In the genomic region with DNA sequence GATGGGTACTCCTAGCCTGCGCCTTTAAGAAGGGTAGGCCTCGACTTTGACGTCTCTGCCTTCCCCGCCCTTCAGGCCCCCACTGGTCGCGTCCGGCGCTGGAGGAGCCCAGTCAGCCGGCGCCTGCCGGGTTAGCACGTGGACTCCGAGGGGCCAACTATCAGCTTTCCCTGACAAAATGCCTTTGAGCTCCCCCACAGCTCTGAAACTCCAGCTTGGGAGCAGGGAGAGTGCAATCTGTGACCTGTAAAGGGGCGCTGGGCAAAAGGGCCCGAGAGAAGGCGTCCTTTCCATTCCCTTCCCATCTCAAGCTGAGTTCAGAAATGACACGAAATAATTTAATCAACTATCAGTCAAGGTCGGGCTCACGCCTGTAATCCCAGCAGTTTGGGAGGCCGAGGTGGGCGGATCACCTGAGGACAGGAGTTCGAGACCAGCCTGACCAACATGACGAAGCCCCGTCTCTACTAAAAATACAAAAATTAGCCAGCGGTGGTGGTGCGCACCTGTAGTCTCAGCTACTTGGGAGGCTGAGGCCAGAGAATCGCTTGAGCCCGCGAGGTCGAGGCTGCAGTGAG, we compare ENCODE assay signal across 8 cellular contexts. TPM values are rescaled to one million over a fixed set of nuclear protein-coding genes. Genes with fewer than 3 reads are reported as not detected.
DNase-seq lines count a peak whose midpoint lies in the region; ATAC-seq, FAIRE-seq and TF ChIP-seq lines count a peak whose summit lies in the region.

No MANE protein-coding gene starts in this region.

- H3K4me1 ChIP-seq in BLaER1 treated with 17β-estradiol and CSF1 and Interleukin-3, amounts not matched to agents 10 nM and 100 nM, result peaks cover 44 to 71% (median 57%) of the 10 kb centered on the region in 10 experiments
- H3K4me1 ChIP-seq in H1 (replicated peaks in 1 of 4; ENCODE audit: control insufficient read depth in 3 of 4, insufficient read depth in 4 of 4, low read length in 3 of 4), result peaks cover 0 to 8% (median 4%) of the 10 kb centered on the region in 4 experiments; a peak in 6 of 7 replicates

- H3K23me2 ChIP-seq in H1 (ENCODE audit: low read depth, low read length), result peaks cover 13% of the 10 kb centered on the region; the same call in 1 of the 2 replicates

- peak overlapping the region; percentile 52 for H3K4me3 Mint-ChIP-seq in activated CD8-positive, alpha-beta memory T cell treated with anti-CD3 and anti-CD28 coated beads, Interleukin-2, amount 10 ng/mL, durations not matched to agents 7 days and 5 days

- no peak overlapping the region for H4K8ac ChIP-seq in H1 (ENCODE audit: extremely low read depth, insufficient read depth, low read length)

- H2BK15ac ChIP-seq in H1 (ENCODE audit: low read length), result no peak overlapping the region

- no peak overlapping the region for H2BK5ac ChIP-seq in H1 (ENCODE audit: low read depth, low read length)

- no peak overlapping the region for H3K18ac ChIP-seq in H1 (ENCODE audit: extremely low read depth, low read length)

- H2BK12ac ChIP-seq in H1 (ENCODE audit: low read depth, low read length), result no peak overlapping the region

- no peak overlapping the region for H4K5ac ChIP-seq in H1 (ENCODE audit: insufficient read length, low read depth, low read length)

- H3K79me1 ChIP-seq in H1 (ENCODE audit: low read depth, low read length), result peaks cover 11% of the 10 kb centered on the region

- no peak overlapping the region for H4K91ac ChIP-seq in H1 (replicated peaks; ENCODE audit: insufficient read length, low read length)

- H3K4ac ChIP-seq in H1 (replicated peaks; ENCODE audit: insufficient read length, low read depth, low read length), result no peak overlapping the region

- no peak overlapping the region for H2BK120ac ChIP-seq in H1 (replicated peaks; ENCODE audit: low read depth, low read length)

- H3K14ac ChIP-seq in H1 (ENCODE audit: insufficient read length), result no peak overlapping the region

- 0 out of 20 replicates have a peak overlapping the region, but pooled peaks of 2 of the 10 experiments have one; percentile 2 to 99 for H3K4me3 ChIP-seq in BLaER1 treated with 17β-estradiol and CSF1 and Interleukin-3, amounts not matched to agents 10 nM and 100 nM
- peak overlapping the region in 2 of 4 experiments; percentile 10 to 14; a peak in 1 of 8 replicates for H3K4me3 ChIP-seq in H1 (ENCODE audit: extremely low read depth in 1 of 4, insufficient read depth in 2 of 4, low read depth in 3 of 4, low read length in 4 of 4)

- no peak overlapping the region for H3K23ac ChIP-seq in H1 (ENCODE audit: insufficient read length)

- no peaks in the 10 kb centered on the region for H3K9me3 Mint-ChIP-seq in activated CD8-positive, alpha-beta memory T cell treated with anti-CD3 and anti-CD28 coated beads, Interleukin-2, amount 10 ng/mL, durations not matched to agents 7 days and 5 days (ENCODE audit: low read depth)

- H3K27ac ChIP-seq in BLaER1 treated with 17β-estradiol and CSF1 and Interleukin-3, amounts not matched to agents 10 nM and 100 nM, result peak overlapping the region in 1 of 11 experiments; percentile 15; a peak in 2 of 22 replicates
- no peak overlapping the region for H3K27ac ChIP-seq in H1 (ENCODE audit: low read depth, low read length)

- DNase-seq in HTR-8/SVneo (ENCODE audit: insufficient read length, low spot score), result peak; percentile 99
- peak; percentile 94 for DNase-seq in NOMO-1 treated with dmso at 0.1 percent for 144 hours (lab: John Stamatoyannopoulos, UW; ENCODE audit: unreplicated experiment)
- peak; percentile 98 for DNase-seq in activated CD8-positive, alpha-beta memory T cell treated with anti-CD3 and anti-CD28 coated beads, Interleukin-2, amount 10 ng/mL, durations not matched to agents 7 days and 5 days
- peak; percentile 86 to 90 for DNase-seq in H1 (ENCODE audit: low read depth in 1 of 2, low spot score in 2 of 2)
- peak; percentile 96 for DNase-seq in middle frontal gyrus (ENCODE audit: extremely low spot score, low spot score)
- peak; percentile 87 to 89 for DNase-seq in stimulated activated CD8-positive, alpha-beta memory T cell treated with anti-CD3 and anti-CD28 coated beads, Interleukin-2, amount 100 ng/mL, for 1 hour (ENCODE audit: low read depth in 2 of 2)

- H3K79me2 ChIP-seq in H1 (ENCODE audit: control insufficient read depth in 1 of 2, insufficient read depth in 2 of 2, low read length in 2 of 2), result peaks cover 3 to 13% of the 10 kb centered on the region in 2 experiments; a peak in 3 of 4 replicates

- H3K9me3 ChIP-seq in BLaER1 treated with 17β-estradiol and CSF1 and Interleukin-3, amounts not matched to agents 10 nM and 100 nM (replicated peaks in 1 of 11), result no peaks in the 10 kb centered on the region
- H3K9me3 ChIP-seq in H1 (ENCODE audit: insufficient read depth in 2 of 2, low read depth in 1 of 2, low read length in 1 of 2), result no peaks in the 10 kb centered on the region

- no peak for TF ChIP-seq CTCF in H1 (IDR thresholded peaks at IDR 0.05; ENCODE audit: control extremely low read depth in 1 of 3, insufficient read depth in 1 of 3, low read depth in 1 of 3, low read length in 3 of 3)

- TF ChIP-seq EP300 in H1 (IDR thresholded peaks at IDR 0.05; ENCODE audit: borderline replicate concordance in 1 of 2, low read depth in 2 of 2, low read length in 2 of 2), result peak in 1 of 2 experiments; percentile 49; a peak in 1 of 3 replicates

- H2AFZ ChIP-seq in H1 (ENCODE audit: low read length), result no peak overlapping the region

- CTCF ChIA-PET in activated CD8-positive, alpha-beta memory T cell treated with anti-CD3 and anti-CD28 coated beads, Interleukin-2, amount 10 ng/mL, durations not matched to agents 7 days and 5 days (lab: Charles Lee), result interaction anchor here (0.6 to 8.4 kb wide), 11 partner anchors 24 to 196 kb away, joined by 3 to 47 read pairs (median 3); a partner anchor contains a TSS
- CTCF ChIA-PET in H1 (lab: Charles Lee; ENCODE audit: partially characterized antibody), result interaction anchor here (0.7 to 3.9 kb wide), 9 partner anchors 16 to 561 kb away, joined by 3 to 19 read pairs (median 3); a partner anchor contains a TSS

- ATAC-seq in GM19397 (IDR thresholded peaks at IDR 0.05; ENCODE audit: unreplicated experiment), result peak; percentile 46
- ATAC-seq in activated CD8-positive, alpha-beta memory T cell treated with anti-CD3 and anti-CD28 coated beads, Interleukin-2, amount 10 ng/mL, durations not matched to agents 7 days and 5 days, result peak; percentile 77

- FAIRE-seq in HTR-8/SVneo (lab: Jason Lieb, UNC) (peak; percentile 86), H1 (lab: Jason Lieb, UNC) (peak; percentile 28)

- POLR2A ChIA-PET in H1 (lab: Charles Lee; ENCODE audit: partially characterized antibody), result interaction anchor here (0.6 to 4.7 kb wide), 8 partner anchors 11 to 141 kb away, joined by 3 to 28 read pairs (median 4); a partner anchor contains a TSS

- H3K36me3 ChIP-seq in BLaER1 treated with 17β-estradiol and CSF1 and Interleukin-3, amounts not matched to agents 10 nM and 100 nM, result peaks cover 6 to 8% (median 7%) of the 10 kb centered on the region in 11 experiments; a peak in 21 of 22 replicates
- H3K36me3 ChIP-seq in H1 (ENCODE audit: control insufficient read depth in 2 of 4, insufficient read depth in 4 of 4, low read length in 3 of 4), result peaks cover 2 to 6% (median 5%) of the 10 kb centered on the region in 4 experiments; a peak in 5 of 8 replicates

- H3K27ac Mint-ChIP-seq in activated CD8-positive, alpha-beta memory T cell treated with anti-CD3 and anti-CD28 coated beads, Interleukin-2, amount 10 ng/mL, durations not matched to agents 7 days and 5 days, result peak overlapping the region; percentile 81

- WGBS in H1 (ENCODE audit: extremely low coverage in 1 of 2, insufficient coverage in 1 of 2, insufficient read length in 1 of 2, insufficient replicate concordance in 2 of 2, low coverage in 1 of 2, low lambda C conversion rate in 2 of 2, missing lambda C conversion rate in 1 of 2), 2 experiments, result 62% methylated on average over 20 of the region's 30 CpGs; no CpG with 5 or more reads in 1 of the 2 experiments

- no peak overlapping the region for H2BK20ac ChIP-seq in H1 (ENCODE audit: low read length)

- H4K20me1 ChIP-seq in BLaER1 treated with 17β-estradiol and CSF1 and Interleukin-3, amounts not matched to agents 10 nM and 100 nM, result peaks cover 0 to 26% (median 14%) of the 10 kb centered on the region in 11 experiments; a peak in 14 of 22 replicates
- peaks cover 2 to 8% of the 10 kb centered on the region in 2 experiments for H4K20me1 ChIP-seq in H1 (replicated peaks in 1 of 2; ENCODE audit: control insufficient read depth in 1 of 2, insufficient read depth in 2 of 2, low read length in 2 of 2)

- H3K4me2 ChIP-seq in BLaER1 treated with 17β-estradiol and CSF1 and Interleukin-3, amounts not matched to agents 10 nM and 100 nM, result peak overlapping the region; percentile 43 to 76 (median 67); a peak in 20 of 22 replicates
- peak overlapping the region in 1 of 2 experiments; percentile 36; a peak in 2 of 4 replicates for H3K4me2 ChIP-seq in H1 (ENCODE audit: insufficient read depth in 1 of 2, low read depth in 2 of 2, low read length in 2 of 2)

- no peaks in the 10 kb centered on the region for H3K27me3 Mint-ChIP-seq in activated CD8-positive, alpha-beta memory T cell treated with anti-CD3 and anti-CD28 coated beads, Interleukin-2, amount 10 ng/mL, durations not matched to agents 7 days and 5 days

- no peak for TF ChIP-seq POLR2A in H1 (IDR thresholded peaks at IDR 0.05; ENCODE audit: control extremely low read depth in 1 of 2, low read depth in 2 of 2, low read length in 2 of 2)

- no peak overlapping the region for H2AK5ac ChIP-seq in H1 (ENCODE audit: low read depth, low read length)

- H3K27me3 ChIP-seq in BLaER1 treated with 17β-estradiol and CSF1 and Interleukin-3, amounts not matched to agents 10 nM and 100 nM, result no peaks in the 10 kb centered on the region
- peaks cover 0 to 6% (median 0%) of the 10 kb centered on the region in 4 experiments; a peak in 5 of 7 replicates for H3K27me3 ChIP-seq in H1 (replicated peaks in 1 of 4; ENCODE audit: control insufficient read depth in 3 of 4, extremely low read depth in 1 of 4, insufficient read depth in 3 of 4, low read length in 3 of 4)

- TF ChIP-seq RAD21 in H1 (IDR thresholded peaks at IDR 0.05 in 1 of 2, conservative IDR thresholded peaks at IDR 0.05 in 1 of 2; ENCODE audit: low read depth in 2 of 2, low read length in 2 of 2), result peak in 1 of 2 experiments; percentile 13; a peak in 1 of 4 replicates

- H3K56ac ChIP-seq in H1 (replicated peaks; ENCODE audit: insufficient read length, low read depth, low read length), result no peak overlapping the region

- H3K9ac ChIP-seq in BLaER1 treated with 17β-estradiol and CSF1 and Interleukin-3, amounts not matched to agents 10 nM and 100 nM, result peak overlapping the region in 2 of 11 experiments; percentile 40 to 44; a peak in 1 of 22 replicates
- no peak overlapping the region for H3K9ac ChIP-seq in H1 (replicated peaks in 1 of 4; ENCODE audit: extremely low read depth in 1 of 4, low read depth in 3 of 4, low read length in 3 of 4)

- H3K36me3 Mint-ChIP-seq in activated CD8-positive, alpha-beta memory T cell treated with anti-CD3 and anti-CD28 coated beads, Interleukin-2, amount 10 ng/mL, durations not matched to agents 7 days and 5 days, result peaks cover 2% of the 10 kb centered on the region

- H3K4me1 Mint-ChIP-seq in activated CD8-positive, alpha-beta memory T cell treated with anti-CD3 and anti-CD28 coated beads, Interleukin-2, amount 10 ng/mL, durations not matched to agents 7 days and 5 days, result peaks cover 30% of the 10 kb centered on the region

RNA-seq across cellular contexts. Expression of a gene that starts 2.3 kb away (rescaled TPM):
- 100 to 1,000 TPM; 103 to 133 TPM for total RNA-seq in activated CD8-positive, alpha-beta memory T cell treated with anti-CD3 and anti-CD28 coated beads, Interleukin-2, amount 10 ng/mL, durations not matched to agents 7 days and 5 days
- total RNA-seq in H1 (2021; fragmentation: NEBNext Ultra II Directional; extraction: Animal tissue kit (Norgen Biotek cat#: 25700)), result 189 and 200 TPM in 2 replicates
- 291 and 408 TPM in 2 replicates for polyA plus RNA-seq in H1 (2011; rRNA removed)
- polyA plus RNA-seq in H1 (2011; cell fraction: cytosol; rRNA removed), result 282 TPM
- polyA plus RNA-seq in H1 (2011; cell fraction: nucleus; rRNA removed), result 575 TPM
- 156 to 250 TPM (median 229 TPM) in 4 replicates for polyA plus RNA-seq in H1 (2012, experiment 1 of 2)
- 230 TPM for polyA plus RNA-seq in H1 (2012, experiment 2 of 2)
- polyA plus RNA-seq in H1 (2013, experiment 1 of 2), result 181 TPM
- 173 TPM for polyA plus RNA-seq in H1 (2013, experiment 2 of 2)
- polyA minus RNA-seq in H1 (2011; rRNA and poly(A)+ RNA removed), result 74.8 and 88.3 TPM in 2 replicates
- 85.4 TPM for polyA minus RNA-seq in H1 (2011; cell fraction: cytosol; rRNA and poly(A)+ RNA removed)
- 119 TPM for polyA minus RNA-seq in H1 (2011; cell fraction: nucleus; rRNA and poly(A)+ RNA removed)

RNA-seq across cellular contexts. Expression of a gene that starts 18.1 kb away (rescaled TPM):
- 10 to 100 TPM; 56.5 to 69.2 TPM for total RNA-seq in activated CD8-positive, alpha-beta memory T cell treated with anti-CD3 and anti-CD28 coated beads, Interleukin-2, amount 10 ng/mL, durations not matched to agents 7 days and 5 days
- total RNA-seq in H1 (2021; fragmentation: NEBNext Ultra II Directional; extraction: Animal tissue kit (Norgen Biotek cat#: 25700)), result 108 and 117 TPM in 2 replicates
- polyA plus RNA-seq in H1 (2011; rRNA removed), result 387 and 526 TPM in 2 replicates
- 143 TPM for polyA plus RNA-seq in H1 (2011; cell fraction: cytosol; rRNA removed)
- 360 TPM for polyA plus RNA-seq in H1 (2011; cell fraction: nucleus; rRNA removed)
- 137 to 183 TPM (median 169 TPM) in 4 replicates for polyA plus RNA-seq in H1 (2012, experiment 1 of 2)
- polyA plus RNA-seq in H1 (2012, experiment 2 of 2), result 165 TPM
- 258 TPM for polyA plus RNA-seq in H1 (2013, experiment 1 of 2)
- 236 TPM for polyA plus RNA-seq in H1 (2013, experiment 2 of 2)
- polyA minus RNA-seq in H1 (2011; rRNA and poly(A)+ RNA removed), result 66.1 and 115 TPM in 2 replicates
- 135 TPM for polyA minus RNA-seq in H1 (2011; cell fraction: cytosol; rRNA and poly(A)+ RNA removed)
- 88.4 TPM for polyA minus RNA-seq in H1 (2011; cell fraction: nucleus; rRNA and poly(A)+ RNA removed)

RNA-seq across cellular contexts. Expression of a gene that starts 18.6 kb away (rescaled TPM):
- under 1 TPM in 1 of 2 experiments, not detected in 1; 0.18 TPM for total RNA-seq in activated CD8-positive, alpha-beta memory T cell treated with anti-CD3 and anti-CD28 coated beads, Interleukin-2, amount 10 ng/mL, durations not matched to agents 7 days and 5 days
- 6.1 and 6.4 TPM in 2 replicates for total RNA-seq in H1 (2021; fragmentation: NEBNext Ultra II Directional; extraction: Animal tissue kit (Norgen Biotek cat#: 25700))
- polyA plus RNA-seq in H1 (2011; rRNA removed), result 13.8 and 15.6 TPM in 2 replicates
- polyA plus RNA-seq in H1 (2011; cell fraction: cytosol; rRNA removed), result 11.9 TPM
- polyA plus RNA-seq in H1 (2011; cell fraction: nucleus; rRNA removed), result 23.7 TPM
- polyA plus RNA-seq in H1 (2012, experiment 1 of 2), result 4.5 to 8.2 TPM (median 6.2 TPM) in 4 replicates
- polyA plus RNA-seq in H1 (2012, experiment 2 of 2), result 5.1 TPM
- 4.7 TPM for polyA plus RNA-seq in H1 (2013, experiment 1 of 2)
- polyA plus RNA-seq in H1 (2013, experiment 2 of 2), result 4.5 TPM
- 3.8 and 4.3 TPM in 2 replicates for polyA minus RNA-seq in H1 (2011; rRNA and poly(A)+ RNA removed)
- 6.8 TPM for polyA minus RNA-seq in H1 (2011; cell fraction: cytosol; rRNA and poly(A)+ RNA removed)
- 3.4 TPM for polyA minus RNA-seq in H1 (2011; cell fraction: nucleus; rRNA and poly(A)+ RNA removed)

RNA-seq across cellular contexts. Expression of a gene that starts 36.7 kb away (rescaled TPM):
- under 1 TPM in 1 of 2 experiments, not detected in 1; 0.26 TPM for total RNA-seq in activated CD8-positive, alpha-beta memory T cell treated with anti-CD3 and anti-CD28 coated beads, Interleukin-2, amount 10 ng/mL, durations not matched to agents 7 days and 5 days
- total RNA-seq in H1 (2021; fragmentation: NEBNext Ultra II Directional; extraction: Animal tissue kit (Norgen Biotek cat#: 25700)), result 23.9 and 24.1 TPM in 2 replicates
- polyA plus RNA-seq in H1 (2011; rRNA removed), result 21.9 and 31.8 TPM in 2 replicates
- polyA plus RNA-seq in H1 (2011; cell fraction: cytosol; rRNA removed), result 21.7 TPM
- polyA plus RNA-seq in H1 (2011; cell fraction: nucleus; rRNA removed), result 37.0 TPM
- 10.4 to 25.0 TPM (median 21.9 TPM) in 4 replicates for polyA plus RNA-seq in H1 (2012, experiment 1 of 2)
- polyA plus RNA-seq in H1 (2012, experiment 2 of 2), result 11.7 TPM
- polyA plus RNA-seq in H1 (2013, experiment 1 of 2), result 15.4 TPM
- 15.9 TPM for polyA plus RNA-seq in H1 (2013, experiment 2 of 2)
- 14.7 and 17.9 TPM in 2 replicates for polyA minus RNA-seq in H1 (2011; rRNA and poly(A)+ RNA removed)
- 22.5 TPM for polyA minus RNA-seq in H1 (2011; cell fraction: cytosol; rRNA and poly(A)+ RNA removed)
- 24.7 TPM for polyA minus RNA-seq in H1 (2011; cell fraction: nucleus; rRNA and poly(A)+ RNA removed)

RNA-seq across cellular contexts. Expression of a gene that starts 59.0 kb away (rescaled TPM):
- total RNA-seq in activated CD8-positive, alpha-beta memory T cell treated with anti-CD3 and anti-CD28 coated beads, Interleukin-2, amount 10 ng/mL, durations not matched to agents 7 days and 5 days, result not detected
- 0.08 TPM in 1 of 2 replicates, not detected in the other for total RNA-seq in H1 (2021; fragmentation: NEBNext Ultra II Directional; extraction: Animal tissue kit (Norgen Biotek cat#: 25700))
- 0.08 and 0.09 TPM in 2 replicates for polyA plus RNA-seq in H1 (2011; rRNA removed)
- polyA plus RNA-seq in H1 (2011; cell fraction: cytosol; rRNA removed), result 0.09 TPM
- 0.30 TPM for polyA plus RNA-seq in H1 (2011; cell fraction: nucleus; rRNA removed)
- 0.04 to 0.18 TPM (median 0.17 TPM) in 3 of 4 replicates, not detected in the other for polyA plus RNA-seq in H1 (2012, experiment 1 of 2)
- polyA plus RNA-seq in H1 (2012, experiment 2 of 2), result not detected
- polyA plus RNA-seq in H1 (2013, experiment 1 of 2), result 0.02 TPM
- 0.04 TPM for polyA plus RNA-seq in H1 (2013, experiment 2 of 2)
- polyA minus RNA-seq in H1 (2011; rRNA and poly(A)+ RNA removed), result not detected in 2 replicates
- not detected for polyA minus RNA-seq in H1 (2011; cell fraction: cytosol; rRNA and poly(A)+ RNA removed)
- not detected for polyA minus RNA-seq in H1 (2011; cell fraction: nucleus; rRNA and poly(A)+ RNA removed)
